ENCODE assay signal across 21 cellular contexts in genomic region chr16:50519602-50520001, GRCh38. TPM values are rescaled to one million over a fixed set of nuclear protein-coding genes. Genes with fewer than 3 reads are reported as not detected.
"Had no signal": no experiment of that assay in that cellular context is flagged by ENCODE, and none has a peak within 500 bp of the region (broad histone marks: within the 10 kb centered on the region; RNA-seq: fewer than 3 reads in every experiment).

No MANE protein-coding gene starts in this region.

- H3K4me3 Mint-ChIP-seq: activated B cell treated with CpG ODN at 0.5 μM for 24 hours; activated CD8-positive, alpha-beta T cell treated with anti-CD3 and anti-CD28 coated beads for 36 hours; activated naive CD8-positive, alpha-beta T cell; activated T-cell treated with anti-CD3 and anti-CD28 coated beads, Interleukin-2, amount 50 U/mL, for 72 hours; T-helper 17 cell; T-helper 2 cell treated with Interferon-gamma antibody and Interleukin-4, amounts not matched to agents 5 μg/mL and 100 μg/mL, for 36 hours had no signal

- H3K4me1 Mint-ChIP-seq: activated B cell treated with CpG ODN at 0.5 μM for 24 hours, T-helper 17 cell had no signal

- DNase-seq: activated B cell treated with CpG ODN at 0.5 μM for 24 hours; activated CD4-positive, alpha-beta T cell treated with anti-CD3 and anti-CD28 coated beads for 48 hours; activated CD4-positive, alpha-beta T cell treated with anti-CD3 and anti-CD28 coated beads, Interleukin-2, amount 50 U/mL, for 1 hour; activated CD4-positive, alpha-beta T cell treated with anti-CD3 and anti-CD28 coated beads, Interleukin-2, amount 50 U/mL, for 48 hours; activated CD8-positive, alpha-beta T cell treated with anti-CD3 and anti-CD28 coated beads for 36 hours; activated gamma-delta T cell treated with Interleukin-2 at 50 U/mL for 16 hours; activated naive CD4-positive, alpha-beta T cell treated with anti-CD3 and anti-CD28 coated beads, Interleukin-2, amount 50 U/mL, for 16 hours; activated naive CD4-positive, alpha-beta T cell treated with Interleukin-2 at 50 U/mL for 16 hours; activated T-cell treated with anti-CD3 and anti-CD28 coated beads, Interleukin-2, amount 50 U/mL, for 1 hour; activated T-cell treated with anti-CD3 and anti-CD28 coated beads, Interleukin-2, amount 50 U/mL, for 72 hours; amniotic stem cell; brain microvascular endothelial cell; effector CD8-positive, alpha-beta T cell; foreskin fibroblast; T-helper 1 cell; T-helper 17 cell; T1000; WERI-Rb-1 had no signal

- H3K27me3 Mint-ChIP-seq: activated naive CD8-positive, alpha-beta T cell had no signal

- H3K27ac ChIP-seq: brain microvascular endothelial cell, WERI-Rb-1 had no signal

- H3K27ac Mint-ChIP-seq: activated B cell treated with CpG ODN at 0.5 μM for 24 hours; activated CD8-positive, alpha-beta T cell treated with anti-CD3 and anti-CD28 coated beads for 36 hours; activated naive CD8-positive, alpha-beta T cell; activated T-cell treated with anti-CD3 and anti-CD28 coated beads, Interleukin-2, amount 50 U/mL, for 72 hours; T-helper 17 cell; T-helper 2 cell treated with Interferon-gamma antibody and Interleukin-4, amounts not matched to agents 5 μg/mL and 100 μg/mL, for 36 hours had no signal

RNA-seq across cellular contexts. Expression of gene NKD1, which starts 28.6 kb away (rescaled TPM):
- total RNA-seq: epithelial cell of proximal tubule had no signal
